Comparison of ENCODE assay signal across 9 cellular contexts in genomic region chr10:132956259-132956658, GRCh38. TPM values are rescaled to one million over a fixed set of nuclear protein-coding genes. Genes with fewer than 3 reads are reported as not detected.
"Had no signal": no experiment of that assay in that cellular context is flagged by ENCODE, and none has a peak within 500 bp of the region (broad histone marks: within the 10 kb centered on the region; RNA-seq: fewer than 3 reads in every experiment).

No MANE protein-coding gene starts in this region.

RNA-seq across cellular contexts. Expression of gene CFAP46, which starts 13.9 kb away (rescaled TPM):
- total RNA-seq: activated CD4-positive, alpha-beta T cell treated with anti-CD3 and anti-CD28 coated beads, Interleukin-2, amount 10 ng/mL, durations not matched to agents 24 days and 14 days; activated CD8-positive, alpha-beta memory T cell treated with anti-CD3 and anti-CD28 coated beads, Interleukin-2, amount 10 ng/mL, durations not matched to agents 7 days and 5 days; activated CD8-positive, alpha-beta T cell treated with anti-CD3 and anti-CD28 coated beads, Interleukin-2, amount 10 ng/mL, durations not matched to agents 7 days and 5 days; activated naive CD8-positive, alpha-beta T cell treated with anti-CD3 and anti-CD28 coated beads, Interleukin-2, amount 10 ng/mL, durations not matched to agents 7 days and 5 days; activated T-helper 2 cell treated with anti-CD3 and anti-CD28 coated beads, Interferon-gamma antibody, Interleukin-2, Interleukin-4, amounts not matched to agents 10 μg/mL and 5 μg/mL and 100 μg/mL, durations not matched to agents 14 hours and 24 hours and 36 hours; ascending aorta; T-cell; T-helper 1 cell treated with Interleukin-12 subunit alpha and Interleukin-12 subunit beta and Interleukin-4 antibody, amounts not matched to agents 30 ng/mL and 1 ng/mL, for 36 hours; T-helper 17 cell had no signal
